In genomic region chr7:139828880-139829653, GRCh38 we compare ENCODE assay signal across 8 cellular contexts. TPM values are rescaled to one million over a fixed set of nuclear protein-coding genes. Genes with fewer than 3 reads are reported as not detected.
DNase-seq lines count a peak whose midpoint lies in the region; ATAC-seq and TF ChIP-seq lines count a peak whose summit lies in the region.
"Had no signal": no experiment of that assay in that cellular context is flagged by ENCODE, and none has a peak within 500 bp of the region (broad histone marks: within the 10 kb centered on the region; RNA-seq: fewer than 3 reads in every experiment).

TBXAS1 (plus strand) TSS chr7:139829264; CDS start chr7:139829391, 127 bp downstream.

- intact Hi-C loops in left lung (cut with DNase I), result no loop called here

- H3K36me3 ChIP-seq in left lung, result no peaks in the 10 kb centered on the region
- H3K36me3 ChIP-seq in suprapubic skin, result no peaks in the 10 kb centered on the region
- H3K36me3 ChIP-seq: gastrocnemius medialis had no signal

- H3K4me1 ChIP-seq in left lung, result peaks cover 15 to 37% of the 10 kb centered on the region in 2 donors
- H3K4me1 ChIP-seq in suprapubic skin, result no peaks in the 10 kb centered on the region
- H3K4me1 ChIP-seq: gastrocnemius medialis had no signal

- ATAC-seq in GM19351 (IDR thresholded peaks at IDR 0.05; ENCODE audit: unreplicated experiment), result peak; percentile 74
- ATAC-seq in left lung, result peak; percentile 88

- no peak for TF ChIP-seq POLR2A in suprapubic skin (IDR thresholded peaks at IDR 0.05)

- DNase-seq in HT1080 (ENCODE audit: low read depth) (peak; percentile 42), left lung (peak in 1 of 2 donors; percentile 66), suprapubic skin (ENCODE audit: low spot score in 2 of 2) (no peak), epidermal melanocyte (ENCODE audit: insufficient read length, low spot score) (no peak), DMS79 treated with DMSO at 0.1 percent for 48 hours (lab: John Stamatoyannopoulos, UW) (no peak)
- DNase-seq in activated effector memory CD4-positive, alpha-beta T cell treated with anti-CD3 and anti-CD28 coated beads, Interleukin-2, amount 50 U/mL, for 16 hours, result peak; percentile 67

- H3K4me3 ChIP-seq in left lung (peak within 1 kb of the TSS; percentile 6 to 57), suprapubic skin (peak within 1 kb of the TSS; percentile 13)

- H3K27ac ChIP-seq in left lung (peak within 1 kb of the TSS; percentile 67 to 87), suprapubic skin (peak within 1 kb of the TSS; percentile 20)
- H3K27ac ChIP-seq: gastrocnemius medialis had no signal

- WGBS in suprapubic skin, result 80% methylated on average over 9 of the region's 9 CpGs

- H3K27me3 ChIP-seq in left lung, result no peaks in the 10 kb centered on the region
- H3K27me3 ChIP-seq in suprapubic skin, result no peaks in the 10 kb centered on the region
- H3K27me3 ChIP-seq: gastrocnemius medialis had no signal

- TF ChIP-seq CTCF in left lung (IDR thresholded peaks at IDR 0.05) (no peak), suprapubic skin (IDR thresholded peaks at IDR 0.05) (no peak)

- H3K9me3 ChIP-seq in left lung (no peaks in the 10 kb centered on the region), suprapubic skin (no peaks in the 10 kb centered on the region)
- H3K9me3 ChIP-seq: gastrocnemius medialis had no signal

- no peak for TF ChIP-seq EP300 in suprapubic skin (IDR thresholded peaks at IDR 0.05)

RNA-seq across cellular contexts. Expression of gene TBXAS1, which starts in this region (rescaled TPM):
- total RNA-seq in HT1080 (2014; rRNA removed; shearing (Covaris generic)), result 13.0 and 13.5 TPM in 2 replicates
- polyA plus RNA-seq in HT1080 (2015; cell fraction: cytosol; rRNA removed), result 3.8 and 5.4 TPM in 2 replicates
- 5.2 and 5.3 TPM in 2 replicates for polyA plus RNA-seq in HT1080 (2015; cell fraction: nucleus; rRNA removed)
- total RNA-seq in left lung (100 to 1,000 TPM in 1 of 2 donors, 10 to 100 TPM in 1; 38.4 to 103 TPM), suprapubic skin (1 to 10 TPM; 1.4 to 2.4 (median 2.1) TPM)

Comparison
In these comparisons a context has a peak if more than half of its experiments do, and no peak if none do; other contexts are left out.
1. DNase-seq: peak in HT1080 (single experiment) and activated effector memory CD4-positive, alpha-beta T cell treated with anti-CD3 and anti-CD28 coated beads, Interleukin-2, amount 50 U/mL, for 16 hours (single experiment); none in suprapubic skin (0 of 2), epidermal melanocyte (single experiment) and DMS79 treated with DMSO at 0.1 percent for 48 hours (single experiment).